Comparison of ENCODE assay signal across 1 cellular context in the genomic region with DNA sequence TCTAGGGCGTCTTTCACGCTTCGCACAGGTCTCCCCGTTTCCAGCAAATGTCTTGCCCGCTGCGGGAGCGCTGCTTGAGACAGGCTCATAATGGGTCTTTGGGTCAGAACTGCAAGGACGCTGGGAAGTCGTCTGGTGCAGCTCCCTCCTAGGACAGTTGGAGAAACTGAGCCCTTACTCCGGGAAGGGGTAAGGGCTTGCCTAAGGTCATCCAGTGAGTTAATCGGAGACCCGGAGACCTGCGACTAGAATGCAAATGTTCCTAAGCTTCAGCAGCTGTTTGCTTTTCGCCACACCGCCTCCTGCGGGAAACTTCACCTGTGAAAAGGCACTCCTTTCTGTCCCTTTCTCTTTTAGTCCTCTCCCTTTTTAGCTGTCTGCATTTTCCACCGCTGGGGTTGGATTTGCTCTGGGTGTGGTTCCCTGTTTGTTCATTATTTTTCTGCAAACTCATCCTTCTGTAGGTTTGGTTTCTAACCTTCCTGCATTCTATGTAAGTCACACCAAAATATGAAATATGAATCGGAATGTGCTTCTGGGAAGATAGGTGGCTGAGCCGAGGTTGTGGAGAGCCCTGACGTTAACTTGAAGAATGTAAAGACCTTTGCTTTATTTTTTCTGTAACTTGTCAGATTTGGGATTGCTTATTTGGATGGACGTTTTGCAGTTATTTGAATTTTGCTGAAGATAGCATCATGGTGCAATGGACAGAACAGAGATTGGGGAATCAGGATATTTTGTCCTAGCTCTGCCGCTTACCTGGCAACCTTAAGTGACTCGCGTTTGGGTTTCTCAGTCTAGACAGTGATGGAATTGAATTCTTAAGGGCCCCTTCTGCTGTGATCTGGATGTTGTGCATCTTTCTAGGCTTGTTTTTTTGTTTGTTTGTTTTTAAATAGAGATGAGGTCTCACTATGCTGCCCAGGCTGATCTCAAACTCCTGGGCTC.
TF ChIP-seq lines count a peak whose summit lies in the region.

No MANE protein-coding gene starts in this region.

TF ChIP-seq in K562, 482 proteins besides CTCF, POLR2A, EP300 and RAD21 (continued from another document and continues in another):
- no peak for TF ChIP-seq BCL6 (CRISPR knock-in tag; IDR thresholded peaks at IDR 0.05)
- no peak for TF ChIP-seq NCOA6 (IDR thresholded peaks at IDR 0.05)
- TF ChIP-seq ETS2 (tag; IDR thresholded peaks at IDR 0.05; ENCODE audit: borderline replicate concordance, poor library complexity, severe bottlenecking) = no peak
- no peak for TF ChIP-seq NELFE (IDR thresholded peaks at IDR 0.05; ENCODE audit: insufficient read depth, insufficient read length)
- no peak for TF ChIP-seq TAF9B (IDR thresholded peaks at IDR 0.05; ENCODE audit: partially characterized antibody)
- no peak for TF ChIP-seq ZNF644 (tag; IDR thresholded peaks at IDR 0.05; ENCODE audit: low read depth)
- TF ChIP-seq ZNF12 (CRISPR knock-in tag; IDR thresholded peaks at IDR 0.05) = no peak
- no peak for TF ChIP-seq ZFP30 (CRISPR knock-in tag; IDR thresholded peaks at IDR 0.05; ENCODE audit: borderline replicate concordance)
- no peak for TF ChIP-seq ZKSCAN3 (CRISPR knock-in tag; IDR thresholded peaks at IDR 0.05)
- no peak for TF ChIP-seq NCOR1 (IDR thresholded peaks at IDR 0.05)
- TF ChIP-seq, protein P1, sequence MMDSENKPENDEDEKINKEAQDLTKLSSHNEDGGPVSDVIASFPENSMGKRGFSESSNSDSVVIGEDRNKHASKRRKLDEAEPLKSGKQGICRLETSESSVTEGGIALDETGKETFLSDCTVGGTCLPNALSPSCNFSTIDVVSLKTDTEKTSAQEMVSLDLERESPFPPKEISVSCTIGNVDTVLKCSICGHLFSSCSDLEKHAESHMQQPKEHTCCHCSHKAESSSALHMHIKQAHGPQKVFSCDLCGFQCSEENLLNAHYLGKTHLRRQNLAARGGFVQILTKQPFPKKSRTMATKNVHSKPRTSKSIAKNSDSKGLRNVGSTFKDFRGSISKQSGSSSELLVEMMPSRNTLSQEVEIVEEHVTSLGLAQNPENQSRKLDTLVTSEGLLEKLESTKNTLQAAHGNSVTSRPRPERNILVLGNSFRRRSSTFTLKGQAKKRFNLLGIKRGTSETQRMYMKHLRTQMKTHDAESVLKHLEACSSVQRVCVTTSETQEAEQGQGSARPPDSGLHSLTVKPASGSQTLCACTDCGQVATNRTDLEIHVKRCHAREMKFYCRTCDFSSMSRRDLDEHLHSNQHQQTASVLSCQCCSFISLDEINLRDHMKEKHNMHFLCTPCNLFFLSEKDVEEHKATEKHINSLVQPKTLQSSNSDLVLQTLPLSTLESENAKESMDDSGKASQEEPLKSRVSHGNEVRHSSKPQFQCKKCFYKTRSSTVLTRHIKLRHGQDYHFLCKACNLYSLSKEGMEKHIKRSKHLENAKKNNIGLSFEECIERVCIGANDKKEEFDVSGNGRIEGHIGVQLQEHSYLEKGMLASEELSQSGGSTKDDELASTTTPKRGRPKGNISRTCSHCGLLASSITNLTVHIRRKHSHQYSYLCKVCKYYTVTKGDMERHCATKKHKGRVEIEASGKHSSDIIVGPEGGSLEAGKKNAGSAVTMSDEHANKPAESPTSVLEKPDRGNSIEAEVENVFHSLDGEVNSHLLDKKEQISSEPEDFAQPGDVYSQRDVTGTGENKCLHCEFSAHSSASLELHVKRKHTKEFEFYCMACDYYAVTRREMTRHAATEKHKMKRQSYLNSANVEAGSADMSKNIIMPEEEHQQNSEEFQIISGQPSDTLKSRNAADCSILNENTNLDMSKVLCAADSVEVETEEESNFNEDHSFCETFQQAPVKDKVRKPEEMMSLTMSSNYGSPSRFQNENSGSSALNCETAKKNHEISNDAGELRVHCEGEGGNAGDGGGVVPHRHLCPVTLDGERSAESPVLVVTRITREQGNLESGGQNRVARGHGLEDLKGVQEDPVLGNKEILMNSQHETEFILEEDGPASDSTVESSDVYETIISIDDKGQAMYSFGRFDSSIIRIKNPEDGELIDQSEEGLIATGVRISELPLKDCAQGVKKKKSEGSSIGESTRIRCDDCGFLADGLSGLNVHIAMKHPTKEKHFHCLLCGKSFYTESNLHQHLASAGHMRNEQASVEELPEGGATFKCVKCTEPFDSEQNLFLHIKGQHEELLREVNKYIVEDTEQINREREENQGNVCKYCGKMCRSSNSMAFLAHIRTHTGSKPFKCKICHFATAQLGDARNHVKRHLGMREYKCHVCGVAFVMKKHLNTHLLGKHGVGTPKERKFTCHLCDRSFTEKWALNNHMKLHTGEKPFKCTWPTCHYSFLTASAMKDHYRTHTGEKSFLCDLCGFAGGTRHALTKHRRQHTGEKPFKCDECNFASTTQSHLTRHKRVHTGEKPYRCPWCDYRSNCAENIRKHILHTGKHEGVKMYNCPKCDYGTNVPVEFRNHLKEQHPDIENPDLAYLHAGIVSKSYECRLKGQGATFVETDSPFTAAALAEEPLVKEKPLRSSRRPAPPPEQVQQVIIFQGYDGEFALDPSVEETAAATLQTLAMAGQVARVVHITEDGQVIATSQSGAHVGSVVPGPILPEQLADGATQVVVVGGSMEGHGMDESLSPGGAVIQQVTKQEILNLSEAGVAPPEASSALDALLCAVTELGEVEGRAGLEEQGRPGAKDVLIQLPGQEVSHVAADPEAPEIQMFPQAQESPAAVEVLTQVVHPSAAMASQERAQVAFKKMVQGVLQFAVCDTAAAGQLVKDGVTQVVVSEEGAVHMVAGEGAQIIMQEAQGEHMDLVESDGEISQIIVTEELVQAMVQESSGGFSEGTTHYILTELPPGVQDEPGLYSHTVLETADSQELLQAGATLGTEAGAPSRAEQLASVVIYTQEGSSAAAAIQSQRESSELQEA (IDR thresholded peaks at IDR 0.05; ENCODE audit: low read depth) = no peak
- TF ChIP-seq NFE2L1 (tag; IDR thresholded peaks at IDR 0.05; ENCODE audit: borderline replicate concordance, low read depth) = peak; percentile 20; the same call in 1 of the 2 replicates
- no peak for TF ChIP-seq DACH1 (IDR thresholded peaks at IDR 0.05; ENCODE audit: partially characterized antibody)
- TF ChIP-seq, protein P2, sequence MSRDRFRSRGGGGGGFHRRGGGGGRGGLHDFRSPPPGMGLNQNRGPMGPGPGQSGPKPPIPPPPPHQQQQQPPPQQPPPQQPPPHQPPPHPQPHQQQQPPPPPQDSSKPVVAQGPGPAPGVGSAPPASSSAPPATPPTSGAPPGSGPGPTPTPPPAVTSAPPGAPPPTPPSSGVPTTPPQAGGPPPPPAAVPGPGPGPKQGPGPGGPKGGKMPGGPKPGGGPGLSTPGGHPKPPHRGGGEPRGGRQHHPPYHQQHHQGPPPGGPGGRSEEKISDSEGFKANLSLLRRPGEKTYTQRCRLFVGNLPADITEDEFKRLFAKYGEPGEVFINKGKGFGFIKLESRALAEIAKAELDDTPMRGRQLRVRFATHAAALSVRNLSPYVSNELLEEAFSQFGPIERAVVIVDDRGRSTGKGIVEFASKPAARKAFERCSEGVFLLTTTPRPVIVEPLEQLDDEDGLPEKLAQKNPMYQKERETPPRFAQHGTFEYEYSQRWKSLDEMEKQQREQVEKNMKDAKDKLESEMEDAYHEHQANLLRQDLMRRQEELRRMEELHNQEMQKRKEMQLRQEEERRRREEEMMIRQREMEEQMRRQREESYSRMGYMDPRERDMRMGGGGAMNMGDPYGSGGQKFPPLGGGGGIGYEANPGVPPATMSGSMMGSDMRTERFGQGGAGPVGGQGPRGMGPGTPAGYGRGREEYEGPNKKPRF (IDR thresholded peaks at IDR 0.05; ENCODE audit: low read depth, low read length) = no peak
- no peak for TF ChIP-seq NR4A1 (CRISPR knock-in tag; IDR thresholded peaks at IDR 0.05)
- TF ChIP-seq NR4A1 (tag; IDR thresholded peaks at IDR 0.05) = no peak
- TF ChIP-seq SRSF1 (IDR thresholded peaks at IDR 0.05; ENCODE audit: low read depth, low read length) = no peak
- no peak for TF ChIP-seq ZNF253 (CRISPR knock-in tag; conservative IDR thresholded peaks at IDR 0.05)
- 0 out of 2 replicates have a peak, but pooled peaks have one; percentile 12 for TF ChIP-seq TEAD4 (IDR thresholded peaks at IDR 0.05; ENCODE audit: low read length)
- no peak for TF ChIP-seq TEAD4 (CRISPR knock-in tag; IDR thresholded peaks at IDR 0.05; ENCODE audit: borderline replicate concordance)
- TF ChIP-seq, protein P3, sequence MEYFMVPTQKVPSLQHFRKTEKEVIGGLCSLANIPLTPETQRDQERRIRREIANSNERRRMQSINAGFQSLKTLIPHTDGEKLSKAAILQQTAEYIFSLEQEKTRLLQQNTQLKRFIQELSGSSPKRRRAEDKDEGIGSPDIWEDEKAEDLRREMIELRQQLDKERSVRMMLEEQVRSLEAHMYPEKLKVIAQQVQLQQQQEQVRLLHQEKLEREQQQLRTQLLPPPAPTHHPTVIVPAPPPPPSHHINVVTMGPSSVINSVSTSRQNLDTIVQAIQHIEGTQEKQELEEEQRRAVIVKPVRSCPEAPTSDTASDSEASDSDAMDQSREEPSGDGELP (CRISPR knock-in tag; IDR thresholded peaks at IDR 0.05; ENCODE audit: borderline replicate concordance) = peak; percentile 25; the same call in 1 of the 2 replicates
- TF ChIP-seq ZNF175 (CRISPR knock-in tag; IDR thresholded peaks at IDR 0.05; ENCODE audit: low read depth) = no peak
- 0 out of 2 replicates have a peak, but pooled peaks have one; percentile 32 for TF ChIP-seq DPF2 (IDR thresholded peaks at IDR 0.05)
- TF ChIP-seq POLR2G (IDR thresholded peaks at IDR 0.05; ENCODE audit: low read depth, low read length) = no peak
- TF ChIP-seq PRPF4 (IDR thresholded peaks at IDR 0.05; ENCODE audit: insufficient read depth, low read depth, low read length, poor library complexity, severe bottlenecking) = no peak
- 0 out of 2 replicates have a peak, but pooled peaks have one; percentile 23 for TF ChIP-seq SMARCA4 (IDR thresholded peaks at IDR 0.05)
- no peak for TF ChIP-seq MEIS2 (IDR thresholded peaks at IDR 0.05; ENCODE audit: partially characterized antibody)
- no peak for TF ChIP-seq JUNB (CRISPR knock-in tag; conservative IDR thresholded peaks at IDR 0.05)
- no peak for TF ChIP-seq KAT8 (IDR thresholded peaks at IDR 0.05; ENCODE audit: low read depth)
- no peak for TF ChIP-seq NR2C1 (IDR thresholded peaks at IDR 0.05)
- TF ChIP-seq NR2C1 (tag; IDR thresholded peaks at IDR 0.05) = no peak
- peak; percentile 11 for TF ChIP-seq RBBP5 (IDR thresholded peaks at IDR 0.05; ENCODE audit: borderline replicate concordance, insufficient read depth, low read length, poor library complexity, severe bottlenecking)
- no peak for TF ChIP-seq MTA2 (IDR thresholded peaks at IDR 0.05; ENCODE audit: low read depth)
- TF ChIP-seq, protein P4, sequence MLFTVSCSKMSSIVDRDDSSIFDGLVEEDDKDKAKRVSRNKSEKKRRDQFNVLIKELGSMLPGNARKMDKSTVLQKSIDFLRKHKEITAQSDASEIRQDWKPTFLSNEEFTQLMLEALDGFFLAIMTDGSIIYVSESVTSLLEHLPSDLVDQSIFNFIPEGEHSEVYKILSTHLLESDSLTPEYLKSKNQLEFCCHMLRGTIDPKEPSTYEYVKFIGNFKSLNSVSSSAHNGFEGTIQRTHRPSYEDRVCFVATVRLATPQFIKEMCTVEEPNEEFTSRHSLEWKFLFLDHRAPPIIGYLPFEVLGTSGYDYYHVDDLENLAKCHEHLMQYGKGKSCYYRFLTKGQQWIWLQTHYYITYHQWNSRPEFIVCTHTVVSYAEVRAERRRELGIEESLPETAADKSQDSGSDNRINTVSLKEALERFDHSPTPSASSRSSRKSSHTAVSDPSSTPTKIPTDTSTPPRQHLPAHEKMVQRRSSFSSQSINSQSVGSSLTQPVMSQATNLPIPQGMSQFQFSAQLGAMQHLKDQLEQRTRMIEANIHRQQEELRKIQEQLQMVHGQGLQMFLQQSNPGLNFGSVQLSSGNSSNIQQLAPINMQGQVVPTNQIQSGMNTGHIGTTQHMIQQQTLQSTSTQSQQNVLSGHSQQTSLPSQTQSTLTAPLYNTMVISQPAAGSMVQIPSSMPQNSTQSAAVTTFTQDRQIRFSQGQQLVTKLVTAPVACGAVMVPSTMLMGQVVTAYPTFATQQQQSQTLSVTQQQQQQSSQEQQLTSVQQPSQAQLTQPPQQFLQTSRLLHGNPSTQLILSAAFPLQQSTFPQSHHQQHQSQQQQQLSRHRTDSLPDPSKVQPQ (CRISPR knock-in tag; IDR thresholded peaks at IDR 0.05; ENCODE audit: borderline replicate concordance) = no peak
- no peak for TF ChIP-seq ZNF717 (CRISPR knock-in tag; IDR thresholded peaks at IDR 0.05)
- TF ChIP-seq ZNF316 (IDR thresholded peaks at IDR 0.05) = peak; percentile 86
- TF ChIP-seq MAFG (tag; conservative IDR thresholded peaks at IDR 0.05) = peak; percentile 87
- TF ChIP-seq MCM7 (IDR thresholded peaks at IDR 0.05) = no peak
- no peak for TF ChIP-seq FOXK2 (conservative IDR thresholded peaks at IDR 0.05 in 1 of 2, IDR thresholded peaks at IDR 0.05 in 1 of 2; ENCODE audit: low read depth in 2 of 2)
- no peak for TF ChIP-seq KLF16 (IDR thresholded peaks at IDR 0.05)
- TF ChIP-seq ATF1 (CRISPR knock-in tag; IDR thresholded peaks at IDR 0.05) = no peak
- 0 out of 2 replicates have a peak, but pooled peaks have one; percentile 3 for TF ChIP-seq ATF1 (tag; IDR thresholded peaks at IDR 0.05)
- TF ChIP-seq ZEB2 (IDR thresholded peaks at IDR 0.05) = no peak
- no peak for TF ChIP-seq ZC3H8 (IDR thresholded peaks at IDR 0.05)
- TF ChIP-seq ZBTB1 (CRISPR knock-in tag; IDR thresholded peaks at IDR 0.05; ENCODE audit: borderline replicate concordance, low read depth) = no peak
- TF ChIP-seq MAZ (CRISPR knock-in tag; conservative IDR thresholded peaks at IDR 0.05 in 1 of 2, IDR thresholded peaks at IDR 0.05 in 1 of 2) = no peak
- TF ChIP-seq PURB (CRISPR knock-in tag; IDR thresholded peaks at IDR 0.05; ENCODE audit: low read depth) = no peak
- no peak for TF ChIP-seq ZNF57 (CRISPR knock-in tag; IDR thresholded peaks at IDR 0.05)
- peak; percentile 40; the same call in 1 of the 2 replicates for TF ChIP-seq MAFK (IDR thresholded peaks at IDR 0.05; ENCODE audit: low read length)
- no peak for TF ChIP-seq SMAD2 (IDR thresholded peaks at IDR 0.05; ENCODE audit: low read depth, low read length)
- TF ChIP-seq KDM5B (IDR thresholded peaks at IDR 0.05; ENCODE audit: insufficient replicate concordance, low read depth, low read length) = no peak
- TF ChIP-seq, protein P5, sequence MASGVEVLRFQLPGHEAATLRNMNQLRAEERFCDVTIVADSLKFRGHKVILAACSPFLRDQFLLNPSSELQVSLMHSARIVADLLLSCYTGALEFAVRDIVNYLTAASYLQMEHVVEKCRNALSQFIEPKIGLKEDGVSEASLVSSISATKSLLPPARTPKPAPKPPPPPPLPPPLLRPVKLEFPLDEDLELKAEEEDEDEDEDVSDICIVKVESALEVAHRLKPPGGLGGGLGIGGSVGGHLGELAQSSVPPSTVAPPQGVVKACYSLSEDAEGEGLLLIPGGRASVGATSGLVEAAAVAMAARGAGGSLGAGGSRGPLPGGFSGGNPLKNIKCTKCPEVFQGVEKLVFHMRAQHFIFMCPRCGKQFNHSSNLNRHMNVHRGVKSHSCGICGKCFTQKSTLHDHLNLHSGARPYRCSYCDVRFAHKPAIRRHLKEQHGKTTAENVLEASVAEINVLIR (CRISPR knock-in tag; IDR thresholded peaks at IDR 0.05) = no peak
- TF ChIP-seq HMG20B (CRISPR knock-in tag; IDR thresholded peaks at IDR 0.05) = no peak
- TF ChIP-seq MCM3 (IDR thresholded peaks at IDR 0.05) = no peak
